Comparison of ENCODE assay signal across 26 cellular contexts in the genomic region with DNA sequence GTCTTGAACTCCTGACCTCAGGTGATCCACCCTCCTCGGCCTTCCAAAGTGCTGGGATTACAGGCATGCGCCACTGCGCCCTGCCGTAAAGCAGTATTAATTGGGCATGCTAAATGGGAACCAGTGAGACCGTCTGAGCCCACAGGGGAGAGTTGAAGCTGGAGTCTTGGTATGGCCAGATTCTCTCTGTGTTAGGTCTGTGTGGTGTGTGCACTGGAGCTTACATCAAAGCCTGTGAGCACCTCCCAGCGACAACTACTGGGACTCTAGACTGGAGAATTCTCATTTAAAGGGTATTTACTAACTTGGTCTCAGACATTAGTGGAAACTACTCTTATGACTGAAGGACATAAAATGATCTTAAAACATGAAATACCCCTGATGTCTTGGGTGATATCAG. TPM values are rescaled to one million over a fixed set of nuclear protein-coding genes. Genes with fewer than 3 reads are reported as not detected.
"Had no signal": no experiment of that assay in that cellular context is flagged by ENCODE, and none has a peak within 500 bp of the region (broad histone marks: within the 10 kb centered on the region; RNA-seq: fewer than 3 reads in every experiment).

No MANE protein-coding gene starts in this region.

- H3K4me3 ChIP-seq: gastrocnemius medialis, left lung, mucosa of descending colon, neural progenitor cell, sigmoid colon, thoracic aorta, tibial nerve, upper lobe of left lung had no signal

- H3K4me2 ChIP-seq: neural progenitor cell had no signal

- H3K4me1 ChIP-seq: gastrocnemius medialis, left lung, neural progenitor cell, parathyroid adenoma, sigmoid colon, tibial nerve, upper lobe of left lung had no signal

- DNase-seq: cortex of kidney; effector memory CD8-positive, alpha-beta T cell; foreskin fibroblast; gastrocnemius medialis; head of caudate nucleus; left lung; mesenchymal stem cell; mucosa of descending colon; naive B cell; sigmoid colon; stimulated activated CD4-positive, alpha-beta T cell treated with anti-CD3 and anti-CD28 coated beads, Interleukin-2, amount 100 ng/mL, for 24 hours; stimulated activated CD4-positive, alpha-beta T cell treated with anti-CD3 and anti-CD28 coated beads, Interleukin-4, amount 100 ng/mL, for 24 hours; upper lobe of left lung had no signal

- FAIRE-seq: keratinocyte, urothelium cell line had no signal

- H3K27ac ChIP-seq: gastrocnemius medialis, left lung, neural progenitor cell, parathyroid adenoma, sigmoid colon, thoracic aorta, tibial nerve, upper lobe of left lung had no signal

- H3K36me3 ChIP-seq: gastrocnemius medialis, left lung, neural progenitor cell, sigmoid colon, thoracic aorta, tibial nerve, upper lobe of left lung had no signal

- ATAC-seq: effector memory CD8-positive, alpha-beta T cell; gastrocnemius medialis; left lung; mucosa of descending colon; natural killer cell treated with Interleukin-12 subunit alpha and Interleukin-12 subunit beta and Interleukin-15 and Interleukin-18, amount 100 ng/mL, for 72 hours had no signal

- H3K79me2 ChIP-seq: parathyroid adenoma had no signal

- H3K9ac ChIP-seq: neural progenitor cell, parathyroid adenoma had no signal

- H3K9me3 ChIP-seq: gastrocnemius medialis, left lung, mucosa of descending colon, sigmoid colon, thoracic aorta, tibial nerve, upper lobe of left lung had no signal

- H2AFZ ChIP-seq: neural progenitor cell had no signal

- H3K27me3 ChIP-seq: gastrocnemius medialis, left lung, neural progenitor cell, sigmoid colon, tibial nerve, upper lobe of left lung had no signal

RNA-seq across cellular contexts. Expression of a gene that starts 8.5 kb away (rescaled TPM):
- total RNA-seq: dermis microvascular lymphatic vessel endothelial cell; gastrocnemius medialis; glomerular endothelial cell; left lung; lower leg skin; lung microvascular endothelial cell; natural killer cell treated with Interleukin-12 subunit alpha and Interleukin-12 subunit beta and Interleukin-15 and Interleukin-18, amount 100 ng/mL, for 72 hours; progenitor cell of endocrine pancreas; skeletal muscle tissue; thoracic aorta; tibial nerve; upper lobe of left lung had no signal
- polyA plus RNA-seq: keratinocyte, sigmoid colon had no signal
